24 cellular contexts compared by ENCODE assay signal in the genomic region with DNA sequence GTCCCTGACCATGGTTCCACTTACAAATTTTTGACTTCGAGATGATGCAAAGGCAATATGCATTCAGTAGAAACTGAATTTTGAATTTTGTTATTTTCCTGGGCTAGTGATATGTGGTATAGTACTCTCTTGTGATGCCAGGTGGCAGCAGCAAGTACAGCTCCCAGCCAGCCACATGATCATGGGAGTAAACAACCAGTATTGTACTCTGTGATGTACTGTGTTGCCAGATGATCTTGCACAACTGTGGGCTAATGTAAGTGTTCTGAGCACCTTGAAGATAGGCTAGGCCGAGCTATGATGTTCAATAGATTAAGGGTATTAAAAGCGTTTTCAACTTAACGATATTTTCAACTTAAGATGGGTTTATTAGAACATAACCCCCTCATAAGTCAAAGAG.
DNase-seq lines count a peak whose midpoint lies in the region; ATAC-seq and TF ChIP-seq lines count a peak whose summit lies in the region.
"Had no signal": no experiment of that assay in that cellular context is flagged by ENCODE, and none has a peak within 500 bp of the region (broad histone marks: within the 10 kb centered on the region; RNA-seq: fewer than 3 reads in every experiment).

No MANE protein-coding gene starts in this region.

- POLR2A ChIA-PET in HCT116 (lab: Charles Lee): no interaction called here

- no peaks in the 10 kb centered on the region for H3K79me2 ChIP-seq in HCT116 (ENCODE audit: insufficient read depth, low read length)
- no peaks in the 10 kb centered on the region for H3K79me2 ChIP-seq in neural progenitor cell (ENCODE audit: low read depth)

- no peaks in the 10 kb centered on the region for H4K20me1 ChIP-seq in HCT116 (ENCODE audit: insufficient read depth)
- peaks cover 4% of the 10 kb centered on the region for H4K20me1 ChIP-seq in neural progenitor cell (ENCODE audit: low read depth)

- H3K4me3 ChIP-seq in HCT116 (replicated peaks in 1 of 2; ENCODE audit: low read depth in 1 of 2, low read length in 2 of 2) (no peak overlapping the region), RWPE2 (ENCODE audit: severe bottlenecking) (no peak overlapping the region), fibroblast of mammary gland (ENCODE audit: control insufficient read depth, low read depth, low read length) (no peak overlapping the region), neural progenitor cell (no peak overlapping the region)
- H3K4me3 ChIP-seq: dorsolateral prefrontal cortex, esophagus muscularis mucosa, upper lobe of left lung had no signal

- H3K4me2 ChIP-seq in HCT116 (ENCODE audit: low read length) (no peak overlapping the region), neural progenitor cell (no peak overlapping the region)

- H3K36me3 Mint-ChIP-seq in neural progenitor cell: peaks cover 3% of the 10 kb centered on the region
- H3K36me3 Mint-ChIP-seq: brain had no signal

- no peak overlapping the region for H3K4me3 Mint-ChIP-seq in neural progenitor cell
- H3K4me3 Mint-ChIP-seq: activated CD4-positive, alpha-beta T cell treated with anti-CD3 and anti-CD28 coated beads for 36 hours; activated naive CD8-positive, alpha-beta T cell treated with anti-CD3 and anti-CD28 coated beads for 36 hours; brain; memory B cell had no signal

- ATAC-seq in HCT116 (peak; percentile 52; the same call in 1 of the 2 replicates), RWPE2 (ENCODE audit: low read depth) (peak; percentile 42; the same call in 1 of the 3 replicates)
- ATAC-seq: activated CD4-positive, alpha-beta T cell treated with anti-CD3 and anti-CD28 coated beads for 36 hours had no signal

- H3K27me3 Mint-ChIP-seq in neural progenitor cell (ENCODE audit: insufficient read depth, low read depth): peaks cover 1% of the 10 kb centered on the region
- H3K27me3 Mint-ChIP-seq: activated CD4-positive, alpha-beta T cell treated with anti-CD3 and anti-CD28 coated beads for 36 hours; activated naive CD8-positive, alpha-beta T cell treated with anti-CD3 and anti-CD28 coated beads for 36 hours; brain; memory B cell; naive B cell had no signal

- peaks cover 36% of the 10 kb centered on the region for H3F3A ChIP-seq in neural progenitor cell (ENCODE audit: low read depth)

- H3K27ac ChIP-seq in HCT116 (ENCODE audit: low read depth, low read length) (no peak overlapping the region), RWPE2 (ENCODE audit: poor library complexity, severe bottlenecking) (no peak overlapping the region), neural progenitor cell (no peak overlapping the region)
- H3K27ac ChIP-seq: dorsolateral prefrontal cortex, esophagus muscularis mucosa, upper lobe of left lung had no signal

- H3K4me1 ChIP-seq in HCT116 (ENCODE audit: control insufficient read depth in 1 of 2, insufficient read depth in 2 of 2, low read length in 2 of 2): peaks cover 0 to 5% of the 10 kb centered on the region in 2 experiments; a peak in 1 of 4 replicates
- no peaks in the 10 kb centered on the region for H3K4me1 ChIP-seq in RWPE2 (ENCODE audit: insufficient read depth, poor library complexity, severe bottlenecking)
- H3K4me1 ChIP-seq in neural progenitor cell: peaks cover 31% of the 10 kb centered on the region
- H3K4me1 ChIP-seq: BE2C, Caco-2, esophagus muscularis mucosa, upper lobe of left lung had no signal

- no peaks in the 10 kb centered on the region for H3K27me3 ChIP-seq in HCT116 (ENCODE audit: insufficient read depth, low read length)
- H3K27me3 ChIP-seq in RWPE2 (ENCODE audit: insufficient read depth, poor library complexity, severe bottlenecking): no peaks in the 10 kb centered on the region
- H3K27me3 ChIP-seq in neural progenitor cell: no peaks in the 10 kb centered on the region
- H3K27me3 ChIP-seq: BE2C, dorsolateral prefrontal cortex, esophagus muscularis mucosa, upper lobe of left lung had no signal

- RAD21 ChIA-PET in HCT116 (lab: Charles Lee; ENCODE audit: low non-redundant PET in 1 of 2, low total read pairs in 2 of 2, uncharacterized antibody in 2 of 2, unreplicated experiment in 2 of 2): no interaction called here

- H2AFZ ChIP-seq in HCT116 (ENCODE audit: low read depth, low read length, poor library complexity, severe bottlenecking) (no peak overlapping the region), neural progenitor cell (replicated peaks) (no peak overlapping the region)

- TF ChIP-seq POLR2A in HCT116 (IDR thresholded peaks at IDR 0.05; ENCODE audit: borderline replicate concordance, extremely low read depth, insufficient read depth, insufficient read length): no peak

- CTCF ChIA-PET in HCT116 (lab: Charles Lee): interaction anchor here (0.6 to 1.9 kb wide), 2 partner anchors 13 to 197 kb away, joined by 5 read pairs; no protein-coding TSS in a partner anchor

- peaks cover 45% of the 10 kb centered on the region for H3K4me1 Mint-ChIP-seq in neural progenitor cell
- H3K4me1 Mint-ChIP-seq: activated CD4-positive, alpha-beta T cell treated with anti-CD3 and anti-CD28 coated beads for 36 hours; activated naive CD8-positive, alpha-beta T cell treated with anti-CD3 and anti-CD28 coated beads for 36 hours had no signal

- no peaks in the 10 kb centered on the region for H3K36me3 ChIP-seq in HCT116 (ENCODE audit: control insufficient read depth in 1 of 2, insufficient read depth in 2 of 2, low read length in 2 of 2)
- H3K36me3 ChIP-seq in RWPE2 (ENCODE audit: low read depth): no peaks in the 10 kb centered on the region
- no peaks in the 10 kb centered on the region for H3K36me3 ChIP-seq in neural progenitor cell
- H3K36me3 ChIP-seq: BE2C, esophagus muscularis mucosa, upper lobe of left lung had no signal

- no peak for TF ChIP-seq RAD21 in HCT116 (IDR thresholded peaks at IDR 0.05; ENCODE audit: low read depth)

- no peaks in the 10 kb centered on the region for H3K9me3 Mint-ChIP-seq in neural progenitor cell
- H3K9me3 Mint-ChIP-seq: activated naive CD8-positive, alpha-beta T cell treated with anti-CD3 and anti-CD28 coated beads for 36 hours had no signal

- H3K27ac Mint-ChIP-seq in neural progenitor cell: peak overlapping the region; percentile 65
- H3K27ac Mint-ChIP-seq: activated CD4-positive, alpha-beta T cell treated with anti-CD3 and anti-CD28 coated beads for 36 hours; activated naive CD8-positive, alpha-beta T cell treated with anti-CD3 and anti-CD28 coated beads for 36 hours; brain; memory B cell had no signal

- H3K9ac ChIP-seq in HCT116 (ENCODE audit: low read length): no peak overlapping the region
- H3K9ac ChIP-seq in neural progenitor cell: no peak overlapping the region

- intact Hi-C loops in HCT116 (cut with micrococcal nuclease): no loop called here

- TF ChIP-seq CTCF in HCT116 (IDR thresholded peaks at IDR 0.05 in 2 of 3, conservative IDR thresholded peaks at IDR 0.05 in 1 of 3; ENCODE audit: borderline replicate concordance in 1 of 3, insufficient read depth in 1 of 3, low read depth in 2 of 3, low read length in 2 of 3) (no peak), RWPE2 (IDR thresholded peaks at IDR 0.05; ENCODE audit: poor library complexity, severe bottlenecking) (no peak), fibroblast of mammary gland (conservative IDR thresholded peaks at IDR 0.05; ENCODE audit: control insufficient read depth, insufficient read depth, low read depth, low read length) (no peak), neural progenitor cell (IDR thresholded peaks at IDR 0.05) (no peak)

- H3K9me3 ChIP-seq in HCT116 (ENCODE audit: control insufficient read depth in 1 of 2, insufficient read depth in 1 of 2, low read depth in 1 of 2, low read length in 2 of 2) (no peaks in the 10 kb centered on the region), RWPE2 (ENCODE audit: severe bottlenecking) (no peaks in the 10 kb centered on the region), neural progenitor cell (ENCODE audit: low read depth) (no peaks in the 10 kb centered on the region)
- H3K9me3 ChIP-seq: BE2C, Caco-2, esophagus muscularis mucosa, upper lobe of left lung had no signal

- DNase-seq in HCT116 (ENCODE audit: low read depth, low spot score): no peak
- no peak for DNase-seq in RWPE2 (ENCODE audit: low spot score)
- DNase-seq in fibroblast of mammary gland (ENCODE audit: low read depth): peak; percentile 33
- no peak for DNase-seq in neural progenitor cell (ENCODE audit: low spot score)
- no peak for DNase-seq in hepatic stellate cell (ENCODE audit: low spot score)
- DNase-seq in NCI-H526 (lab: John Stamatoyannopoulos, UW): no peak
- no peak for DNase-seq in cerebellar cortex (ENCODE audit: low spot score)
- DNase-seq: activated CD4-positive, alpha-beta T cell treated with anti-CD3 and anti-CD28 coated beads for 36 hours; activated naive CD8-positive, alpha-beta T cell treated with anti-CD3 and anti-CD28 coated beads for 36 hours; BE2C; Caco-2; EL; naive B cell; NCI-H1105; NCI-H2171; NCI-H82; small intestine; stimulated activated CD4-positive, alpha-beta T cell treated with anti-CD3 and anti-CD28 coated beads, Interleukin-4, amount 100 ng/mL, for 1 hour; SW 1271; upper lobe of left lung had no signal

- no peaks in the 10 kb centered on the region for H3K9me2 ChIP-seq in HCT116 (ENCODE audit: insufficient read depth)

- BruUV-seq in HCT116 (replicated peaks; lab: Mats Ljungman, UMichigan): no TSS peak

TF ChIP-seq in HCT116, 20 proteins besides CTCF, POLR2A, EP300 and RAD21 (continues in another document):
- TF ChIP-seq JUND (IDR thresholded peaks at IDR 0.05) (no peak), POLR2AphosphoS5 (IDR thresholded peaks at IDR 0.05; ENCODE audit: low read depth, low read length) (no peak), SIN3A (IDR thresholded peaks at IDR 0.05; ENCODE audit: low read depth) (no peak), YY1 (IDR thresholded peaks at IDR 0.05; ENCODE audit: extremely low read depth, insufficient replicate concordance, low read depth, low read length) (no peak), CBX3 (IDR thresholded peaks at IDR 0.05; ENCODE audit: low read depth) (no peak), SP1 (IDR thresholded peaks at IDR 0.05; ENCODE audit: low read depth) (no peak), EGR1 (IDR thresholded peaks at IDR 0.05; ENCODE audit: low read depth) (no peak), ELF1 (IDR thresholded peaks at IDR 0.05; ENCODE audit: borderline replicate concordance, low read depth) (no peak), CEBPB (IDR thresholded peaks at IDR 0.05; ENCODE audit: low read depth) (no peak)
- TF ChIP-seq, protein P1, sequence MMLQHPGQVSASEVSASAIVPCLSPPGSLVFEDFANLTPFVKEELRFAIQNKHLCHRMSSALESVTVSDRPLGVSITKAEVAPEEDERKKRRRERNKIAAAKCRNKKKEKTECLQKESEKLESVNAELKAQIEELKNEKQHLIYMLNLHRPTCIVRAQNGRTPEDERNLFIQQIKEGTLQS (IDR thresholded peaks at IDR 0.05): no peak
- TF ChIP-seq, protein P2, sequence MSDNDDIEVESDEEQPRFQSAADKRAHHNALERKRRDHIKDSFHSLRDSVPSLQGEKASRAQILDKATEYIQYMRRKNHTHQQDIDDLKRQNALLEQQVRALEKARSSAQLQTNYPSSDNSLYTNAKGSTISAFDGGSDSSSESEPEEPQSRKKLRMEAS (IDR thresholded peaks at IDR 0.05): no peak
